In the genomic region with DNA sequence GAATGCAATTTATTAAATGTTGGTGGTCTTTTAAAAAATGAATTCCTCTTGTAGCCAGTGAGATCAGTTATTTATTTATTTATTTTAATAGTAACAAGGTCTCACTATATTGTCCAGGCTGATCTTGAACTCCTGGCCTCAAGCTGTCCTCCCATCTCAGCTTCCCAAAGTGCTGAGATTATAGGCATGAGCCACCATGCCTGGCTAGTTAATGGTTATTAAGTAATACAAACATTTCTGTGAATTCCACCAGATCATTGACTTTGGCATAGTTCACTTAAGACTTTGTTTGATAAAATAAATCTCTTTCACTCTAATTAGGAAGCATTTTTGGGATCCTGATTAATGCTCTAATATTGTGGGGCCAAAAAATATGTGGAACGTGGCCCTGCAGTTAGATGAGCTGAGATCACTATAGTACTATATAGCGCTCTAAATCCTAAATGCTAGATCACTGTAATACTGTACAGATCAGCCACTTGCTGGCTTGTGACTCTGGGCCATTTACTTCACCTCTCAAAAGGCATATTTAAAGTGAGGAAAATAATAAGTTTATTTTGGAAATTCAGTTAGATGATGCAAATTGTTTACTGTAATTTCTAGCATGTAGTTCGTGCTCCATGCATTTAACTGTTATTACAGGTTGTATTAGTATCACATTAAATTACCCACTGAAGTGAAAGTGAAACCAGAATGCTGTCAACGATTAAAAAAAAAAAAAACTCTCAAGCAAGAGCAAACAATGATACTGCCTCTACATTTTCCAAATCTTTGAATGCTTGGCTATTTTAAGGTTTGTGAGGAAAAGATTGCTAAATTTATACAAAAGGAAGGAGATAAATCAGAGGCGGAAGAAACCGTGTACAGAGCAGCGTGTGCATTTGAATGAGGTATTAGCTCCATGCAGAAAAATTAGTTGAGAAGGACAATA, we compare ENCODE assay signal across 1 cellular context.
TF ChIP-seq lines count a peak whose summit lies in the region.

No MANE protein-coding gene starts in this region.

TF ChIP-seq in IMR-90, 13 proteins besides CTCF, POLR2A, EP300 and RAD21:
- TF ChIP-seq CHD1 (IDR thresholded peaks at IDR 0.05; ENCODE audit: low read depth, low read length): no peak
- no peak for TF ChIP-seq RFX5 (IDR thresholded peaks at IDR 0.05; ENCODE audit: low read depth, low read length)
- TF ChIP-seq RCOR1 (IDR thresholded peaks at IDR 0.05; ENCODE audit: insufficient replicate concordance, low read length): no peak
- no peak for TF ChIP-seq MXI1 (IDR thresholded peaks at IDR 0.05; ENCODE audit: borderline replicate concordance, low read depth, low read length)
- TF ChIP-seq MAZ (IDR thresholded peaks at IDR 0.05; ENCODE audit: borderline replicate concordance, low read depth, low read length): no peak
- TF ChIP-seq, protein P1, sequence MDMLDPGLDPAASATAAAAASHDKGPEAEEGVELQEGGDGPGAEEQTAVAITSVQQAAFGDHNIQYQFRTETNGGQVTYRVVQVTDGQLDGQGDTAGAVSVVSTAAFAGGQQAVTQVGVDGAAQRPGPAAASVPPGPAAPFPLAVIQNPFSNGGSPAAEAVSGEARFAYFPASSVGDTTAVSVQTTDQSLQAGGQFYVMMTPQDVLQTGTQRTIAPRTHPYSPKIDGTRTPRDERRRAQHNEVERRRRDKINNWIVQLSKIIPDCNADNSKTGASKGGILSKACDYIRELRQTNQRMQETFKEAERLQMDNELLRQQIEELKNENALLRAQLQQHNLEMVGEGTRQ (IDR thresholded peaks at IDR 0.05; ENCODE audit: low read depth, low read length): no peak
TF ChIP-seq in IMR-90: peak in this region for 0.
